Comparison of ENCODE assay signal across 21 cellular contexts in genomic region chr5:75438722-75439121, GRCh38.
"Had no signal": no experiment of that assay in that cellular context is flagged by ENCODE, and none has a peak within 500 bp of the region (broad histone marks: within the 10 kb centered on the region; RNA-seq: fewer than 3 reads in every experiment).

No MANE protein-coding gene starts in this region.

- H3K4me1 Mint-ChIP-seq: activated CD8-positive, alpha-beta memory T cell treated with anti-CD3 and anti-CD28 coated beads, Interleukin-2, amount 10 ng/mL, durations not matched to agents 7 days and 5 days; activated naive CD8-positive, alpha-beta T cell treated with anti-CD3 and anti-CD28 coated beads, Interleukin-2, amount 10 ng/mL, durations not matched to agents 7 days and 5 days; WTC11 had no signal

- H3K27me3 Mint-ChIP-seq: activated CD4-positive, alpha-beta memory T cell treated with anti-CD3 and anti-CD28 coated beads for 36 hours; activated CD4-positive, alpha-beta T cell treated with anti-CD3 and anti-CD28 coated beads for 36 hours; activated CD8-positive, alpha-beta memory T cell treated with anti-CD3 and anti-CD28 coated beads, Interleukin-2, amount 10 ng/mL, durations not matched to agents 7 days and 5 days; activated naive CD8-positive, alpha-beta T cell treated with anti-CD3 and anti-CD28 coated beads, Interleukin-2, amount 10 ng/mL, durations not matched to agents 7 days and 5 days; naive B cell had no signal

- H3K27ac ChIP-seq: coronary artery, gastroesophageal sphincter, heart right ventricle, pancreas, thyroid gland had no signal

- H3K27me3 ChIP-seq: gastroesophageal sphincter, heart right ventricle, pancreas, thyroid gland had no signal

- H3K4me3 Mint-ChIP-seq: activated CD4-positive, alpha-beta memory T cell treated with anti-CD3 and anti-CD28 coated beads for 36 hours; activated CD4-positive, alpha-beta T cell treated with anti-CD3 and anti-CD28 coated beads for 36 hours; activated CD8-positive, alpha-beta memory T cell treated with anti-CD3 and anti-CD28 coated beads, Interleukin-2, amount 10 ng/mL, durations not matched to agents 7 days and 5 days; activated naive CD8-positive, alpha-beta T cell treated with anti-CD3 and anti-CD28 coated beads, Interleukin-2, amount 10 ng/mL, durations not matched to agents 7 days and 5 days; naive B cell; T-helper 2 cell treated with Interferon-gamma antibody and Interleukin-4, amounts not matched to agents 5 μg/mL and 100 μg/mL, for 36 hours; WTC11 had no signal

- DNase-seq: activated CD4-positive, alpha-beta memory T cell treated with anti-CD3 and anti-CD28 coated beads for 36 hours; activated CD4-positive, alpha-beta T cell treated with anti-CD3 and anti-CD28 coated beads for 36 hours; activated CD8-positive, alpha-beta memory T cell treated with anti-CD3 and anti-CD28 coated beads, Interleukin-2, amount 10 ng/mL, durations not matched to agents 7 days and 5 days; activated naive CD4-positive, alpha-beta T cell treated with Interleukin-2 at 50 U/mL for 16 hours; activated naive CD8-positive, alpha-beta T cell treated with anti-CD3 and anti-CD28 coated beads, Interleukin-2, amount 10 ng/mL, durations not matched to agents 7 days and 5 days; activated T-cell treated with anti-CD3 and anti-CD28 coated beads, Interleukin-2, amount 50 U/mL, for 1 hour; amygdala; caudate nucleus; heart right ventricle; left ventricle myocardium superior; mesenchymal stem cell; mucosa of descending colon; naive B cell; pancreas; stimulated activated naive CD4-positive, alpha-beta T cell; thyroid gland had no signal

- H3K27ac Mint-ChIP-seq: activated CD4-positive, alpha-beta memory T cell treated with anti-CD3 and anti-CD28 coated beads for 36 hours; activated CD4-positive, alpha-beta T cell treated with anti-CD3 and anti-CD28 coated beads for 36 hours; activated CD8-positive, alpha-beta memory T cell treated with anti-CD3 and anti-CD28 coated beads, Interleukin-2, amount 10 ng/mL, durations not matched to agents 7 days and 5 days; activated naive CD8-positive, alpha-beta T cell treated with anti-CD3 and anti-CD28 coated beads, Interleukin-2, amount 10 ng/mL, durations not matched to agents 7 days and 5 days; activated T-helper 2 cell treated with anti-CD3 and anti-CD28 coated beads, Interferon-gamma antibody, Interleukin-2, Interleukin-4, amounts not matched to agents 10 μg/mL and 5 μg/mL and 100 μg/mL, durations not matched to agents 14 hours and 24 hours and 36 hours; naive B cell; T-helper 2 cell treated with Interferon-gamma antibody and Interleukin-4, amounts not matched to agents 5 μg/mL and 100 μg/mL, for 36 hours; WTC11 had no signal

- H3K4me3 ChIP-seq: coronary artery, gastroesophageal sphincter, heart right ventricle, mucosa of descending colon, pancreas, thyroid gland had no signal
